ENCODE assay signal across 1 cellular context in the genomic region with DNA sequence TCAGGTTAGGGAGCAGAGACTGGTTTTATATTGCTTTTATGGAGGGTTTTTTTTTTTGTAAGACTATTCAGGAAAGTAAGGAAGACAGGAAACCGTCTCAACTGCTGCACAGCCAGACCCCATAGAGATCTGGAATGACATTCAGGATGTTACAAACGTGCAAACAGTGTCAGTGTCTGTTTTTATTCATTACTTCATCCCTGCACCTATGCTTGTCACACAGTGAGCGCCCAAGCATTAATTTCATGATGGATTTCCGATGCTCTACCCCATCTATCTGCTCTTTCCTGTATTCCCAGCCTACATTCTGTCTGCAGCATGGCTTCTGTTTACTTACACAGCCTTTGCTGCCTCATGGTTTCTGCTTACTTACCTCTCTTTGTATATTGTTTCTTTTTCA.
TF ChIP-seq lines count a peak whose summit lies in the region.

No MANE protein-coding gene starts in this region.

TF ChIP-seq in GM23338, 12 proteins besides CTCF, POLR2A, EP300 and RAD21 (continued from another document):
- TF ChIP-seq, protein P1, sequence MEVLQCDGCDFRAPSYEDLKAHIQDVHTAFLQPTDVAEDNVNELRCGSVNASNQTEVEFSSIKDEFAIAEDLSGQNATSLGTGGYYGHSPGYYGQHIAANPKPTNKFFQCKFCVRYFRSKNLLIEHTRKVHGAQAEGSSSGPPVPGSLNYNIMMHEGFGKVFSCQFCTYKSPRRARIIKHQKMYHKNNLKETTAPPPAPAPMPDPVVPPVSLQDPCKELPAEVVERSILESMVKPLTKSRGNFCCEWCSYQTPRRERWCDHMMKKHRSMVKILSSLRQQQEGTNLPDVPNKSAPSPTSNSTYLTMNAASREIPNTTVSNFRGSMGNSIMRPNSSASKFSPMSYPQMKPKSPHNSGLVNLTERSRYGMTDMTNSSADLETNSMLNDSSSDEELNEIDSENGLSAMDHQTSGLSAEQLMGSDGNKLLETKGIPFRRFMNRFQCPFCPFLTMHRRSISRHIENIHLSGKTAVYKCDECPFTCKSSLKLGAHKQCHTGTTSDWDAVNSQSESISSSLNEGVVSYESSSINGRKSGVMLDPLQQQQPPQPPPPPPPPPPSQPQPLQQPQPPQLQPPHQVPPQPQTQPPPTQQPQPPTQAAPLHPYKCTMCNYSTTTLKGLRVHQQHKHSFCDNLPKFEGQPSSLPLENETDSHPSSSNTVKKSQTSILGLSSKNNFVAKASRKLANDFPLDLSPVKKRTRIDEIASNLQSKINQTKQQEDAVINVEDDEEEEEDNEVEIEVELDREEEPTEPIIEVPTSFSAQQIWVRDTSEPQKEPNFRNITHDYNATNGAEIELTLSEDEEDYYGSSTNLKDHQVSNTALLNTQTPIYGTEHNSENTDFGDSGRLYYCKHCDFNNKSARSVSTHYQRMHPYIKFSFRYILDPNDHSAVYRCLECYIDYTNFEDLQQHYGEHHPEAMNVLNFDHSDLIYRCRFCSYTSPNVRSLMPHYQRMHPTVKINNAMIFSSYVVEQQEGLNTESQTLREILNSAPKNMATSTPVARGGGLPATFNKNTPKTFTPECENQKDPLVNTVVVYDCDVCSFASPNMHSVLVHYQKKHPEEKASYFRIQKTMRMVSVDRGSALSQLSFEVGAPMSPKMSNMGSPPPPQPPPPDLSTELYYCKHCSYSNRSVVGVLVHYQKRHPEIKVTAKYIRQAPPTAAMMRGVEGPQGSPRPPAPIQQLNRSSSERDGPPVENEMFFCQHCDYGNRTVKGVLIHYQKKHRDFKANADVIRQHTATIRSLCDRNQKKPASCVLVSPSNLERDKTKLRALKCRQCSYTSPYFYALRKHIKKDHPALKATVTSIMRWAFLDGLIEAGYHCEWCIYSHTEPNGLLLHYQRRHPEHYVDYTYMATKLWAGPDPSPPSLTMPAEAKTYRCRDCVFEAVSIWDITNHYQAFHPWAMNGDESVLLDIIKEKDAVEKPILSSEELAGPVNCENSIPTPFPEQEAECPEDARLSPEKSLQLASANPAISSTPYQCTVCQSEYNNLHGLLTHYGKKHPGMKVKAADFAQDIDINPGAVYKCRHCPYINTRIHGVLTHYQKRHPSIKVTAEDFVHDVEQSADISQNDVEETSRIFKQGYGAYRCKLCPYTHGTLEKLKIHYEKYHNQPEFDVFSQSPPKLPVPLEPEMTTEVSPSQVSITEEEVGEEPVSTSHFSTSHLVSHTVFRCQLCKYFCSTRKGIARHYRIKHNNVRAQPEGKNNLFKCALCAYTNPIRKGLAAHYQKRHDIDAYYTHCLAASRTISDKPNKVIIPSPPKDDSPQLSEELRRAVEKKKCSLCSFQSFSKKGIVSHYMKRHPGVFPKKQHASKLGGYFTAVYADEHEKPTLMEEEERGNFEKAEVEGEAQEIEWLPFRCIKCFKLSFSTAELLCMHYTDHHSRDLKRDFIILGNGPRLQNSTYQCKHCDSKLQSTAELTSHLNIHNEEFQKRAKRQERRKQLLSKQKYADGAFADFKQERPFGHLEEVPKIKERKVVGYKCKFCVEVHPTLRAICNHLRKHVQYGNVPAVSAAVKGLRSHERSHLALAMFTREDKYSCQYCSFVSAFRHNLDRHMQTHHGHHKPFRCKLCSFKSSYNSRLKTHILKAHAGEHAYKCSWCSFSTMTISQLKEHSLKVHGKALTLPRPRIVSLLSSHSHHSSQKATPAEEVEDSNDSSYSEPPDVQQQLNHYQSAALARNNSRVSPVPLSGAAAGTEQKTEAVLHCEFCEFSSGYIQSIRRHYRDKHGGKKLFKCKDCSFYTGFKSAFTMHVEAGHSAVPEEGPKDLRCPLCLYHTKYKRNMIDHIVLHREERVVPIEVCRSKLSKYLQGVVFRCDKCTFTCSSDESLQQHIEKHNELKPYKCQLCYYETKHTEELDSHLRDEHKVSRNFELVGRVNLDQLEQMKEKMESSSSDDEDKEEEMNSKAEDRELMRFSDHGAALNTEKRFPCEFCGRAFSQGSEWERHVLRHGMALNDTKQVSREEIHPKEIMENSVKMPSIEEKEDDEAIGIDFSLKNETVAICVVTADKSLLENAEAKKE (CRISPR knock-in tag; IDR thresholded peaks at IDR 0.05), result no peak
- TF ChIP-seq, protein P2, sequence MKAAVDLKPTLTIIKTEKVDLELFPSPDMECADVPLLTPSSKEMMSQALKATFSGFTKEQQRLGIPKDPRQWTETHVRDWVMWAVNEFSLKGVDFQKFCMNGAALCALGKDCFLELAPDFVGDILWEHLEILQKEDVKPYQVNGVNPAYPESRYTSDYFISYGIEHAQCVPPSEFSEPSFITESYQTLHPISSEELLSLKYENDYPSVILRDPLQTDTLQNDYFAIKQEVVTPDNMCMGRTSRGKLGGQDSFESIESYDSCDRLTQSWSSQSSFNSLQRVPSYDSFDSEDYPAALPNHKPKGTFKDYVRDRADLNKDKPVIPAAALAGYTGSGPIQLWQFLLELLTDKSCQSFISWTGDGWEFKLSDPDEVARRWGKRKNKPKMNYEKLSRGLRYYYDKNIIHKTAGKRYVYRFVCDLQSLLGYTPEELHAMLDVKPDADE (IDR thresholded peaks at IDR 0.05), result no peak
- no peak for TF ChIP-seq JUNB (IDR thresholded peaks at IDR 0.05; ENCODE audit: unreplicated experiment)
